Comparison of ENCODE assay signal across 1 cellular context in the genomic region with DNA sequence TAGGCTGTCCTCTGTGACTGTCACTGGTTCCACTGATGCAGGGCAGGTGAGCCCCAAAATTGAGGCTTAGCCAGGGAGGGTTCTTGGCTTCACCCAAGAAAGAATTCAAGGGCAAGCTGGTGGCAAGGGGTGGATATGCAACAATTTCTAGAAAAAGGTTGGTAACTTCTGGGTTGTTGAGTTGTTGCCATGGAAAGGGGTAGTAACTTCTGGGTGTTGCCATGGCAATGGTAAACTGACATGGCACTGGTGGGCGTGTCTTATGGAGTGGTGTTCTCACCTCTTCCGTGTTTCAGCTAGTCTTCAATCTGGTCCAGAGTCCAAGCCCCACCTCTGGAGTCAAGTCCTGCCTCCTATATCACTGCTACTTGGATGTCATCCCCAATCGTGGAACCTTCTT.
TF ChIP-seq lines count a peak whose summit lies in the region.

No MANE protein-coding gene starts in this region.

TF ChIP-seq in K562, 482 proteins besides CTCF, POLR2A, EP300 and RAD21:
- TF ChIP-seq, protein P1, sequence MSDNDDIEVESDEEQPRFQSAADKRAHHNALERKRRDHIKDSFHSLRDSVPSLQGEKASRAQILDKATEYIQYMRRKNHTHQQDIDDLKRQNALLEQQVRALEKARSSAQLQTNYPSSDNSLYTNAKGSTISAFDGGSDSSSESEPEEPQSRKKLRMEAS (CRISPR knock-in tag; IDR thresholded peaks at IDR 0.05), result no peak
- TF ChIP-seq, protein P2, sequence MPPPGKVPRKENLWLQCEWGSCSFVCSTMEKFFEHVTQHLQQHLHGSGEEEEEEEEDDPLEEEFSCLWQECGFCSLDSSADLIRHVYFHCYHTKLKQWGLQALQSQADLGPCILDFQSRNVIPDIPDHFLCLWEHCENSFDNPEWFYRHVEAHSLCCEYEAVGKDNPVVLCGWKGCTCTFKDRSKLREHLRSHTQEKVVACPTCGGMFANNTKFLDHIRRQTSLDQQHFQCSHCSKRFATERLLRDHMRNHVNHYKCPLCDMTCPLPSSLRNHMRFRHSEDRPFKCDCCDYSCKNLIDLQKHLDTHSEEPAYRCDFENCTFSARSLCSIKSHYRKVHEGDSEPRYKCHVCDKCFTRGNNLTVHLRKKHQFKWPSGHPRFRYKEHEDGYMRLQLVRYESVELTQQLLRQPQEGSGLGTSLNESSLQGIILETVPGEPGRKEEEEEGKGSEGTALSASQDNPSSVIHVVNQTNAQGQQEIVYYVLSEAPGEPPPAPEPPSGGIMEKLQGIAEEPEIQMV (tag; conservative IDR thresholded peaks at IDR 0.05; ENCODE audit: low read depth), result 0 out of 2 replicates have a peak, but pooled peaks have one; percentile 43
- TF ChIP-seq ZNF239 (CRISPR knock-in tag; IDR thresholded peaks at IDR 0.05), result no peak
- peak; percentile 85 for TF ChIP-seq RFX1 (IDR thresholded peaks at IDR 0.05)
- TF ChIP-seq, protein P3, sequence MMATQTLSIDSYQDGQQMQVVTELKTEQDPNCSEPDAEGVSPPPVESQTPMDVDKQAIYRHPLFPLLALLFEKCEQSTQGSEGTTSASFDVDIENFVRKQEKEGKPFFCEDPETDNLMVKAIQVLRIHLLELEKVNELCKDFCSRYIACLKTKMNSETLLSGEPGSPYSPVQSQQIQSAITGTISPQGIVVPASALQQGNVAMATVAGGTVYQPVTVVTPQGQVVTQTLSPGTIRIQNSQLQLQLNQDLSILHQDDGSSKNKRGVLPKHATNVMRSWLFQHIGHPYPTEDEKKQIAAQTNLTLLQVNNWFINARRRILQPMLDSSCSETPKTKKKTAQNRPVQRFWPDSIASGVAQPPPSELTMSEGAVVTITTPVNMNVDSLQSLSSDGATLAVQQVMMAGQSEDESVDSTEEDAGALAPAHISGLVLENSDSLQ (IDR thresholded peaks at IDR 0.05), result peak; percentile 71
